In genomic region chr14:65222434-65222833, GRCh38 we compare ENCODE assay signal across 8 cellular contexts.
A peak's percentile ranks its signal among the peaks of the same experiment; 100 is the strongest.
DNase-seq lines count a peak whose midpoint lies in the region; ATAC-seq and TF ChIP-seq lines count a peak whose summit lies in the region.

No MANE protein-coding gene starts in this region.

- H3K36me3 ChIP-seq in SK-N-SH (replicated peaks in 1 of 2; ENCODE audit: control insufficient read depth in 1 of 2, insufficient read depth in 2 of 2, low read length in 1 of 2) (no peaks in the 10 kb centered on the region), adrenal gland (replicated peaks in 1 of 2) (no peaks in the 10 kb centered on the region)

- H3K9me3 ChIP-seq in SK-N-SH: no peaks in the 10 kb centered on the region
- no peaks in the 10 kb centered on the region for H3K9me3 ChIP-seq in adrenal gland (replicated peaks in 1 of 3)
- no peaks in the 10 kb centered on the region for H3K9me3 ChIP-seq in right cardiac atrium (ENCODE audit: control insufficient read depth, low read length)

- H3K79me2 ChIP-seq in SK-N-SH (ENCODE audit: insufficient read depth): no peaks in the 10 kb centered on the region

- no peaks in the 10 kb centered on the region for H4K20me1 ChIP-seq in SK-N-SH (ENCODE audit: insufficient read depth)

- peak; percentile 67 for TF ChIP-seq RAD21 in SK-N-SH (IDR thresholded peaks at IDR 0.05; ENCODE audit: low read length)

- H3K4me2 ChIP-seq in SK-N-SH: no peak overlapping the region

- intact Hi-C loops in adrenal gland (cut with DNase I): no loop called here
- intact Hi-C loops in right cardiac atrium (cut with DNase I): loop anchor here in 2 of 4 donors (2.0 to 10.0 kb wide), 2 partner anchors 182 to 188 kb away; no protein-coding TSS in a partner anchor

- H2AFZ ChIP-seq in SK-N-SH (ENCODE audit: low read depth): peak overlapping the region; percentile 30; the same call in 1 of the 2 replicates

- no peak for TF ChIP-seq POLR2A in adrenal gland (IDR thresholded peaks at IDR 0.05)

- POLR2A ChIA-PET in SK-N-SH (lab: Yijun Ruan, JAX): no interaction called here

- TF ChIP-seq CTCF in SK-N-SH (IDR thresholded peaks at IDR 0.05) (peak; percentile 90), adrenal gland (IDR thresholded peaks at IDR 0.05) (peak; percentile 51 to 75 (median 68))

- ATAC-seq in HG03565 (IDR thresholded peaks at IDR 0.05; ENCODE audit: unreplicated experiment) (peak; percentile 47), right cardiac atrium (peak; percentile 78 to 82)

- H3K27ac ChIP-seq in SK-N-SH (ENCODE audit: low read depth in 2 of 2, low read length in 1 of 2) (no peak overlapping the region), adrenal gland (no peak overlapping the region), right cardiac atrium (ENCODE audit: low read length) (no peak overlapping the region)

- H3K9me2 ChIP-seq in SK-N-SH: no peaks in the 10 kb centered on the region

- peak overlapping the region in 1 of 2 experiments; percentile 12; a peak in 1 of 4 replicates for H3K4me3 ChIP-seq in SK-N-SH (ENCODE audit: low read depth in 2 of 2, low read length in 1 of 2)
- no peak overlapping the region for H3K4me3 ChIP-seq in adrenal gland
- no peak overlapping the region for H3K4me3 ChIP-seq in right cardiac atrium (ENCODE audit: low read length)

- H3F3A ChIP-seq in SK-N-SH (replicated peaks; ENCODE audit: insufficient read depth): peaks cover 5% of the 10 kb centered on the region

- H3K27me3 ChIP-seq in SK-N-SH (ENCODE audit: insufficient read depth) (no peaks in the 10 kb centered on the region), adrenal gland (no peaks in the 10 kb centered on the region), right cardiac atrium (ENCODE audit: control insufficient read depth, insufficient read depth) (no peaks in the 10 kb centered on the region)

- WGBS in SK-N-SH (ENCODE audit: low lambda C conversion rate): 66% methylated on average over 8 of the region's 8 CpGs
- 33 to 38% (median 35%) methylated on average over 8 of the region's 8 CpGs for WGBS in adrenal gland, 4 donors
- WGBS in right cardiac atrium: 27% methylated on average over 8 of the region's 8 CpGs

- CTCF ChIA-PET in SK-N-SH (lab: Yijun Ruan, JAX): interaction anchor here (0.8 to 1.1 kb wide), 2 partner anchors 16 to 602 kb away, joined by 3 read pairs; no protein-coding TSS in a partner anchor

- peak; percentile 62 for DNase-seq in DMS 273 (lab: John Stamatoyannopoulos, UW; ENCODE audit: unreplicated experiment)
- no peak for DNase-seq in DMS 273 treated with DMSO at 0.1 percent for 48 hours (lab: John Stamatoyannopoulos, UW)
- peak; percentile 48 for DNase-seq in SK-N-SH
- DNase-seq in adrenal gland: peak; percentile 27 to 75 (median 50)
- peak in 2 of 3 donors; percentile 53 to 79 for DNase-seq in right cardiac atrium
- DNase-seq in stimulated activated CD4-positive, alpha-beta T cell treated with anti-CD3 and anti-CD28 coated beads, Interleukin-12 subunit alpha, Interleukin-12 subunit beta, amount 100 ng/mL, for 4 hours: peak; percentile 50
- no peak for DNase-seq in KG1 (lab: John Stamatoyannopoulos, UW)

- H3K9ac ChIP-seq in SK-N-SH: no peak overlapping the region

- TF ChIP-seq EP300 in SK-N-SH (IDR thresholded peaks at IDR 0.05; ENCODE audit: borderline replicate concordance in 1 of 2, low read depth in 1 of 2, low read length in 1 of 2): no peak

- H3K4me1 ChIP-seq in SK-N-SH (ENCODE audit: control insufficient read depth in 1 of 2, insufficient read depth in 2 of 2, low read depth in 1 of 2, low read length in 1 of 2) (peaks cover 0 to 3% of the 10 kb centered on the region in 2 experiments; a peak in 1 of 4 replicates), adrenal gland (replicated peaks in 1 of 2) (no peaks in the 10 kb centered on the region), right cardiac atrium (ENCODE audit: control insufficient read depth, insufficient read depth, low read length) (peaks cover 4% of the 10 kb centered on the region)

TF ChIP-seq in SK-N-SH, 30 proteins besides CTCF, POLR2A, EP300 and RAD21:
- TF ChIP-seq SMC3 (IDR thresholded peaks at IDR 0.05; ENCODE audit: low read depth, low read length) (peak; percentile 80), REST (IDR thresholded peaks at IDR 0.05; ENCODE audit: low read depth, low read length) (no peak), SIN3A (IDR thresholded peaks at IDR 0.05; ENCODE audit: borderline replicate concordance, low read depth, low read length) (no peak), FOSL2 (IDR thresholded peaks at IDR 0.05; ENCODE audit: borderline replicate concordance, low read depth) (no peak), EZH2phosphoT487 (IDR thresholded peaks at IDR 0.05; ENCODE audit: borderline replicate concordance, low read depth) (no peak), PBX3 (IDR thresholded peaks at IDR 0.05) (no peak), JUND (IDR thresholded peaks at IDR 0.05) (no peak)
TF ChIP-seq in SK-N-SH: peak in this region for 1.

Comparison
In these comparisons a context has a peak if more than half of its experiments do, and no peak if none do; other contexts are left out.
1. DNase-seq: peak in DMS 273 (single experiment), SK-N-SH (single experiment), adrenal gland (7 of 7), right cardiac atrium (2 of 3) and stimulated activated CD4-positive, alpha-beta T cell treated with anti-CD3 and anti-CD28 coated beads, Interleukin-12 subunit alpha, Interleukin-12 subunit beta, amount 100 ng/mL, for 4 hours (single experiment); none in DMS 273 treated with DMSO at 0.1 percent for 48 hours (single experiment) and KG1 (single experiment).